In genomic region chr6:169852504-169853195, GRCh38 we compare ENCODE assay signal across 11 cellular contexts.
DNase-seq lines count a peak whose midpoint lies in the region; ATAC-seq and TF ChIP-seq lines count a peak whose summit lies in the region.
"Had no signal": no experiment of that assay in that cellular context is flagged by ENCODE, and none has a peak within 500 bp of the region (broad histone marks: within the 10 kb centered on the region; RNA-seq: fewer than 3 reads in every experiment).

No MANE protein-coding gene starts in this region.

- intact Hi-C loops in upper lobe of right lung (cut with DNase I) = no loop called here

- TF ChIP-seq CTCF in RWPE1 (conservative IDR thresholded peaks at IDR 0.05; ENCODE audit: low read depth) (no peak), upper lobe of right lung (IDR thresholded peaks at IDR 0.05) (no peak)

- no peaks in the 10 kb centered on the region for H3K36me3 ChIP-seq in mucosa of rectum (ENCODE audit: control insufficient read depth in 2 of 2, insufficient read depth in 2 of 2, low read length in 2 of 2)
- H3K36me3 ChIP-seq in upper lobe of right lung = no peaks in the 10 kb centered on the region

- POLR2A ChIA-PET in RWPE1 (lab: Yijun Ruan, JAX; ENCODE audit: low non-redundant PET) = no interaction called here

- peak overlapping the region; percentile 61 for H3K27ac ChIP-seq in RWPE1
- peak overlapping the region; percentile 11 to 58 for H3K27ac ChIP-seq in mucosa of rectum (ENCODE audit: low read depth in 2 of 2, low read length in 2 of 2)
- H3K27ac ChIP-seq in upper lobe of right lung = peak overlapping the region; percentile 79
- H3K27ac ChIP-seq: VCaP had no signal

- H3K9me3 ChIP-seq in mucosa of rectum (ENCODE audit: control insufficient read depth in 2 of 2, low read length in 2 of 2) = no peaks in the 10 kb centered on the region
- H3K9me3 ChIP-seq in upper lobe of right lung = no peaks in the 10 kb centered on the region

- ATAC-seq in esophagus mucosa (peak; percentile 34), upper lobe of right lung (peak; percentile 20), GM21515 (IDR thresholded peaks at IDR 0.05; ENCODE audit: unreplicated experiment) (no peak)
- ATAC-seq: GM12878 had no signal

- H3K4me1 ChIP-seq in mucosa of rectum (ENCODE audit: control insufficient read depth in 2 of 2, insufficient read depth in 2 of 2, low read length in 2 of 2) = no peaks in the 10 kb centered on the region
- H3K4me1 ChIP-seq in upper lobe of right lung = peaks cover 4% of the 10 kb centered on the region

- no peak for DNase-seq in RWPE1 (ENCODE audit: low spot score)
- no peak for DNase-seq in upper lobe of right lung
- DNase-seq in activated T-cell treated with anti-CD3 and anti-CD28 coated beads, Interleukin-2, amount 50 U/mL, for 1 hour = no peak
- DNase-seq in NCI-H1436 (lab: John Stamatoyannopoulos, UW) = no peak
- DNase-seq in NCI-H2196 (lab: John Stamatoyannopoulos, UW; ENCODE audit: unreplicated experiment) = no peak
- DNase-seq: activated naive CD8-positive, alpha-beta T cell treated with anti-CD3 and anti-CD28 coated beads, Interleukin-2, amount 10 ng/mL, durations not matched to agents 7 days and 5 days had no signal

- no peak overlapping the region for H3K4me3 ChIP-seq in mucosa of rectum (ENCODE audit: low read length in 2 of 2)
- no peak overlapping the region for H3K4me3 ChIP-seq in upper lobe of right lung
- H3K4me3 ChIP-seq: GM12878 had no signal

- no peaks in the 10 kb centered on the region for H3K27me3 ChIP-seq in mucosa of rectum (ENCODE audit: control insufficient read depth in 2 of 2, insufficient read depth in 2 of 2, low read length in 2 of 2)
- H3K27me3 ChIP-seq in upper lobe of right lung = no peaks in the 10 kb centered on the region

- H3K9ac ChIP-seq in mucosa of rectum (ENCODE audit: low read depth in 1 of 2, low read length in 2 of 2) = no peak overlapping the region

- CTCF ChIA-PET in RWPE1 (lab: Yijun Ruan, JAX) = interaction anchor here (0.6 kb wide), 1 partner anchor 231 kb away, joined by 4 read pairs; no protein-coding TSS in a partner anchor
